1 cellular context compared by ENCODE assay signal in genomic region chr3:52372822-52373504, GRCh38.
TF ChIP-seq lines count a peak whose summit lies in the region.

No MANE protein-coding gene starts in this region.

TF ChIP-seq in HepG2, 621 proteins besides CTCF, POLR2A, EP300 and RAD21:
- no peak for TF ChIP-seq KLF9 (CRISPR knock-in tag; IDR thresholded peaks at IDR 0.05; ENCODE audit: low read depth)
- TF ChIP-seq RFXAP (CRISPR knock-in tag; IDR thresholded peaks at IDR 0.05; ENCODE audit: borderline replicate concordance), result no peak
- no peak for TF ChIP-seq RAD51 (IDR thresholded peaks at IDR 0.05; ENCODE audit: borderline replicate concordance)
- TF ChIP-seq GFI1 (CRISPR knock-in tag; IDR thresholded peaks at IDR 0.05; ENCODE audit: borderline replicate concordance), result no peak
- TF ChIP-seq PRDM10 (CRISPR knock-in tag; IDR thresholded peaks at IDR 0.05; ENCODE audit: low read depth), result no peak
- TF ChIP-seq NRL (CRISPR knock-in tag; IDR thresholded peaks at IDR 0.05; ENCODE audit: borderline replicate concordance), result no peak
- no peak for TF ChIP-seq HMGXB3 (CRISPR knock-in tag; IDR thresholded peaks at IDR 0.05; ENCODE audit: borderline replicate concordance)
- no peak for TF ChIP-seq HDAC6 (IDR thresholded peaks at IDR 0.05; ENCODE audit: low read depth, low read length)
- TF ChIP-seq ZNF296 (CRISPR knock-in tag; conservative IDR thresholded peaks at IDR 0.05), result no peak
- TF ChIP-seq ZNF503 (CRISPR knock-in tag; IDR thresholded peaks at IDR 0.05), result no peak
- TF ChIP-seq YEATS2 (CRISPR knock-in tag; IDR thresholded peaks at IDR 0.05; ENCODE audit: borderline replicate concordance), result no peak
- TF ChIP-seq ZSCAN25 (CRISPR knock-in tag; IDR thresholded peaks at IDR 0.05), result no peak
- no peak for TF ChIP-seq KDM3A (CRISPR knock-in tag; IDR thresholded peaks at IDR 0.05; ENCODE audit: low read depth)
